In genomic region chr6:41638801-41639555, GRCh38 we compare ENCODE assay signal across 10 cellular contexts. TPM values are rescaled to one million over a fixed set of nuclear protein-coding genes. Genes with fewer than 3 reads are reported as not detected.
DNase-seq lines count a peak whose midpoint lies in the region; ATAC-seq and TF ChIP-seq lines count a peak whose summit lies in the region.
"Had no signal": no experiment of that assay in that cellular context is flagged by ENCODE, and none has a peak within 500 bp of the region (broad histone marks: within the 10 kb centered on the region; RNA-seq: fewer than 3 reads in every experiment).

No MANE protein-coding gene starts in this region.

- peaks cover 7% of the 10 kb centered on the region for H3K4me1 ChIP-seq in muscle layer of colon (ENCODE audit: insufficient read depth, low read length)

- no peaks in the 10 kb centered on the region for H3K9me3 ChIP-seq in muscle layer of colon (ENCODE audit: low read length)

- no peak for TF ChIP-seq CTCF in type B pancreatic cell (conservative IDR thresholded peaks at IDR 0.05)

- H3K9me3 Mint-ChIP-seq in type B pancreatic cell = no peaks in the 10 kb centered on the region

- H3K36me3 Mint-ChIP-seq in type B pancreatic cell = peaks cover 10% of the 10 kb centered on the region
- H3K36me3 Mint-ChIP-seq: activated CD8-positive, alpha-beta memory T cell treated with anti-CD3 and anti-CD28 coated beads, Interleukin-2, amount 10 ng/mL, durations not matched to agents 7 days and 5 days had no signal

- peak; percentile 48 for DNase-seq in NCI-H748 (lab: John Stamatoyannopoulos, UW; ENCODE audit: unreplicated experiment)
- DNase-seq in NCI-H748 treated with DMSO at 0.1 percent for 48 hours (lab: John Stamatoyannopoulos, UW) = no peak
- no peak for DNase-seq in epithelial cell of prostate (ENCODE audit: low read depth, low spot score)
- no peak for DNase-seq in type B pancreatic cell (ENCODE audit: extremely low spot score, unreplicated experiment)
- no peak for DNase-seq in H4 (ENCODE audit: low spot score)
- DNase-seq in AG08396 (ENCODE audit: low spot score) = no peak
- DNase-seq: ACHN; activated CD8-positive, alpha-beta memory T cell treated with anti-CD3 and anti-CD28 coated beads, Interleukin-2, amount 10 ng/mL, durations not matched to agents 7 days and 5 days had no signal

- H3K4me1 Mint-ChIP-seq in type B pancreatic cell (ENCODE audit: unreplicated experiment) = peaks cover 56% of the 10 kb centered on the region

- peak overlapping the region; percentile 1 to 43 for H3K4me3 ChIP-seq in muscle layer of colon (ENCODE audit: low read depth in 1 of 2, low read length in 2 of 2)

- no peak overlapping the region for H3K9ac ChIP-seq in muscle layer of colon (ENCODE audit: low read length)

- H3K27ac Mint-ChIP-seq in type B pancreatic cell = peak overlapping the region; percentile 91
- H3K27ac Mint-ChIP-seq: activated CD8-positive, alpha-beta memory T cell treated with anti-CD3 and anti-CD28 coated beads, Interleukin-2, amount 10 ng/mL, durations not matched to agents 7 days and 5 days had no signal

- H3K27me3 ChIP-seq in muscle layer of colon (ENCODE audit: control insufficient read depth in 1 of 2, insufficient read depth in 2 of 2, low read length in 2 of 2) = peaks cover 22 to 54% of the 10 kb centered on the region in 2 donors

- peaks cover 47% of the 10 kb centered on the region for H3K27me3 Mint-ChIP-seq in type B pancreatic cell

- peak overlapping the region; percentile 94 for H3K27ac ChIP-seq in epithelial cell of prostate
- no peak overlapping the region for H3K27ac ChIP-seq in muscle layer of colon (ENCODE audit: low read depth, low read length)

- peak overlapping the region; percentile 92 for H3K4me3 Mint-ChIP-seq in type B pancreatic cell
- H3K4me3 Mint-ChIP-seq: activated CD8-positive, alpha-beta memory T cell treated with anti-CD3 and anti-CD28 coated beads, Interleukin-2, amount 10 ng/mL, durations not matched to agents 7 days and 5 days had no signal

- no peak for ATAC-seq in GM18907 (IDR thresholded peaks at IDR 0.05; ENCODE audit: unreplicated experiment)
- ATAC-seq: activated CD8-positive, alpha-beta memory T cell treated with anti-CD3 and anti-CD28 coated beads, Interleukin-2, amount 10 ng/mL, durations not matched to agents 7 days and 5 days had no signal

- H3K36me3 ChIP-seq in muscle layer of colon (ENCODE audit: insufficient read depth, low read length) = no peaks in the 10 kb centered on the region

RNA-seq across cellular contexts. Expression of gene MDFI, which starts 0.7 kb away (rescaled TPM):
- total RNA-seq in type B pancreatic cell (ENCODE audit: low replicate concordance) = 53.9 and 94.5 TPM in 2 replicates
- total RNA-seq in H4 (2014; rRNA removed; shearing (Covaris generic)) = 0.72 TPM in 1 of 2 replicates, not detected in the other
- total RNA-seq: activated CD8-positive, alpha-beta memory T cell treated with anti-CD3 and anti-CD28 coated beads, Interleukin-2, amount 10 ng/mL, durations not matched to agents 7 days and 5 days had no signal

Comparison
In these comparisons a context has a peak if more than half of its experiments do, and no peak if none do; other contexts are left out.
1. RNA of gene MDFI, which starts 0.7 kb away (total RNA-seq): 53.9 to 94.5 TPM in type B pancreatic cell; 0.72 TPM in H4; every median in the first group is over 10 times any median in the second.